ENCODE assay signal across 14 cellular contexts in genomic region chr7:88072036-88072714, GRCh38.
A peak's percentile ranks its signal among the peaks of the same experiment; 100 is the strongest.
DNase-seq lines count a peak whose midpoint lies in the region; ATAC-seq and TF ChIP-seq lines count a peak whose summit lies in the region.
"Had no signal": no experiment of that assay in that cellular context is flagged by ENCODE, and none has a peak within 500 bp of the region (broad histone marks: within the 10 kb centered on the region; RNA-seq: fewer than 3 reads in every experiment).

No MANE protein-coding gene starts in this region.

- peak overlapping the region; percentile 10 for H3K4me3 Mint-ChIP-seq in T-helper 2 cell treated with Interferon-gamma antibody and Interleukin-4, amounts not matched to agents 5 μg/mL and 100 μg/mL, for 36 hours
- no peak overlapping the region for H3K4me3 Mint-ChIP-seq in glutamatergic neuron (ENCODE audit: unreplicated experiment)
- H3K4me3 Mint-ChIP-seq: neural crest cell had no signal

- H3K27ac Mint-ChIP-seq in T-helper 2 cell treated with Interferon-gamma antibody and Interleukin-4, amounts not matched to agents 5 μg/mL and 100 μg/mL, for 36 hours: no peak overlapping the region
- no peak overlapping the region for H3K27ac Mint-ChIP-seq in glutamatergic neuron (ENCODE audit: unreplicated experiment)

- no peak for TF ChIP-seq CTCF in glutamatergic neuron (IDR thresholded peaks at IDR 0.05; ENCODE audit: partially characterized antibody, unreplicated experiment)

- no peak for DNase-seq in T-helper 2 cell treated with Interferon-gamma antibody and Interleukin-4, amounts not matched to agents 5 μg/mL and 100 μg/mL, for 36 hours (ENCODE audit: low spot score)
- DNase-seq in HT-29 (ENCODE audit: low spot score): no peak
- no peak for DNase-seq in NCI-H187 treated with DMSO at 0.1 percent for 48 hours (lab: John Stamatoyannopoulos, UW)
- DNase-seq in HCEC 1CT: no peak
- no peak for DNase-seq in glutamatergic neuron
- DNase-seq: activated CD4-positive, alpha-beta T cell treated with anti-CD3 and anti-CD28 coated beads, Interleukin-2, amount 50 U/mL, for 1 hour; DMS153; kidney glomerular epithelial cell; SHP77 treated with DMSO at 0.1 percent for 48 hours; stimulated activated CD4-positive, alpha-beta T cell treated with anti-CD3 and anti-CD28 coated beads, Interleukin-2, amount 100 ng/mL, for 24 hours had no signal

- ATAC-seq in GM18861 (IDR thresholded peaks at IDR 0.05; ENCODE audit: unreplicated experiment) (peak; percentile 77), GM21423 (IDR thresholded peaks at IDR 0.05; ENCODE audit: unreplicated experiment) (peak; percentile 90), HG03039 (IDR thresholded peaks at IDR 0.05; ENCODE audit: unreplicated experiment) (peak; percentile 78)

- no peaks in the 10 kb centered on the region for H3K27me3 Mint-ChIP-seq in T-helper 2 cell treated with Interferon-gamma antibody and Interleukin-4, amounts not matched to agents 5 μg/mL and 100 μg/mL, for 36 hours (ENCODE audit: low read depth)
- H3K27me3 Mint-ChIP-seq in glutamatergic neuron (ENCODE audit: unreplicated experiment): no peaks in the 10 kb centered on the region

- no peaks in the 10 kb centered on the region for H3K9me3 Mint-ChIP-seq in T-helper 2 cell treated with Interferon-gamma antibody and Interleukin-4, amounts not matched to agents 5 μg/mL and 100 μg/mL, for 36 hours
- H3K9me3 Mint-ChIP-seq in glutamatergic neuron (ENCODE audit: unreplicated experiment): peaks cover 4% of the 10 kb centered on the region
- H3K9me3 Mint-ChIP-seq: neural crest cell had no signal

- peaks cover 10% of the 10 kb centered on the region for H3K4me1 Mint-ChIP-seq in T-helper 2 cell treated with Interferon-gamma antibody and Interleukin-4, amounts not matched to agents 5 μg/mL and 100 μg/mL, for 36 hours (ENCODE audit: low read depth)
- H3K4me1 Mint-ChIP-seq in glutamatergic neuron (ENCODE audit: low read depth, unreplicated experiment): peaks cover 10% of the 10 kb centered on the region
- H3K4me1 Mint-ChIP-seq: neural crest cell had no signal

- no peaks in the 10 kb centered on the region for H3K36me3 Mint-ChIP-seq in T-helper 2 cell treated with Interferon-gamma antibody and Interleukin-4, amounts not matched to agents 5 μg/mL and 100 μg/mL, for 36 hours (ENCODE audit: low read depth)
- H3K36me3 Mint-ChIP-seq in glutamatergic neuron (ENCODE audit: unreplicated experiment): peaks cover 15% of the 10 kb centered on the region
